In the genomic region with DNA sequence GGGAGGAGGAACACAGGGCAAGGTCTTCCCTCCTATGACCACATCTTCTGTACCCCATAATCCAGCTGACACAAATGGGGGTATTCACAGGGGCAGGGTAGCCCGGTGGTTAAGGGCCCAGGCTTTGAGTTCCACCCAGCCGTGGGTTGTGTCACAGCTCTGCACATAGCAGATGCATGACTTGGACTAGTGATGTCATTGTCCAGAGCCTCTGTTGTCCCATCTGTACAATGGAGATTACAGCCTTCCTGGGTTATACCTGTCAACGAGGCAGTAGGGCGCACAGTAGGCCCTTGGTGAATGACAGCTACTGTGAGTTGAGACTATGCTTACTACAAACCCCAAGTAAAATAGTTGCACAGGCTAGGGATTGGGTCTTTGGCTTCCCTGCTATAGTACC, we compare ENCODE assay signal across 21 cellular contexts.
DNase-seq lines count a peak whose midpoint lies in the region; ATAC-seq, FAIRE-seq and TF ChIP-seq lines count a peak whose summit lies in the region.
"Had no signal": no experiment of that assay in that cellular context is flagged by ENCODE, and none has a peak within 500 bp of the region (broad histone marks: within the 10 kb centered on the region; RNA-seq: fewer than 3 reads in every experiment).

No MANE protein-coding gene starts in this region.

- FAIRE-seq in K562 (lab: Jason Lieb, UNC) = no peak
- FAIRE-seq: A204.1, D721Med, GM19239, RCC 7860 had no signal

- H3K27ac ChIP-seq in HEK293 (ENCODE audit: extremely low read depth, low read depth, low read length) = no peak overlapping the region
- H3K27ac ChIP-seq in K562 (ENCODE audit: extremely low read depth, low read depth, low read length) = peak overlapping the region; percentile 22; the same call in 1 of the 3 replicates
- H3K27ac ChIP-seq in thoracic aorta = peak overlapping the region; percentile 79 to 87
- no peak overlapping the region for H3K27ac ChIP-seq in A673 (ENCODE audit: low read depth, low read length, poor library complexity, severe bottlenecking)

- TF ChIP-seq EP300 in K562 (IDR thresholded peaks at IDR 0.05; ENCODE audit: low read length) = no peak

- no peaks in the 10 kb centered on the region for H3K9me1 ChIP-seq in K562 (ENCODE audit: control insufficient read depth, insufficient read depth, low read length)

- peaks cover 0 to 6% of the 10 kb centered on the region in 2 experiments; a peak in 1 of 5 replicates for H3K27me3 ChIP-seq in K562 (ENCODE audit: control insufficient read depth in 2 of 2, insufficient read depth in 2 of 2, low read length in 2 of 2)
- H3K27me3 ChIP-seq in thoracic aorta (replicated peaks; ENCODE audit: insufficient read depth) = no peaks in the 10 kb centered on the region
- H3K27me3 ChIP-seq in A673 (replicated peaks; ENCODE audit: insufficient read depth, low read depth, low read length, poor library complexity) = no peaks in the 10 kb centered on the region

- H3K36me3 ChIP-seq in HEK293 (ENCODE audit: control insufficient read depth in 2 of 2, insufficient read depth in 1 of 2, low read length in 2 of 2) (no peaks in the 10 kb centered on the region), K562 (ENCODE audit: control insufficient read depth, insufficient read depth, low read length) (no peaks in the 10 kb centered on the region), thoracic aorta (no peaks in the 10 kb centered on the region), A673 (ENCODE audit: insufficient read depth, low read length, poor library complexity, severe bottlenecking) (no peaks in the 10 kb centered on the region)

- DNase-seq in K562 (ENCODE audit: extremely low read depth in 1 of 4, low spot score in 3 of 4) (peak in 2 of 4 experiments; percentile 16), thoracic aorta (ENCODE audit: low spot score) (no peak), glutamatergic neuron (no peak), A673 (ENCODE audit: low spot score) (no peak)
- no peak for DNase-seq in activated naive CD8-positive, alpha-beta T cell treated with anti-CD3 and anti-CD28 coated beads for 36 hours
- DNase-seq: EL, IMR-90, MV-4-11, NCI-H1694 treated with DMSO at 0.1 percent for 48 hours, NCI-H2081 treated with DMSO at 0.1 percent for 48 hours, NCI-H446 treated with DMSO at 0.1 percent for 48 hours, NCI-H526 treated with DMSO at 0.1 percent for 48 hours had no signal

- no peak; the same call in 2 of the 3 replicates for ATAC-seq in K562
- peak; percentile 25 for ATAC-seq in esophagus mucosa
- ATAC-seq in thoracic aorta (ENCODE audit: insufficient number of reproducible peaks, low FRiP score, low read depth) = no peak
- no peak for ATAC-seq in GM21825 (IDR thresholded peaks at IDR 0.05; ENCODE audit: unreplicated experiment)
- ATAC-seq: Right ventricle myocardium inferior had no signal

- 24% methylated on average over 4 of the region's 4 CpGs for WGBS in K562 (ENCODE audit: insufficient coverage, low coverage, missing lambda C conversion rate)

- TF ChIP-seq POLR2A in K562 (conservative IDR thresholded peaks at IDR 0.05) = no peak

- H2AFZ ChIP-seq in K562 (ENCODE audit: low read depth, low read length) = peak overlapping the region; percentile 19; the same call in 1 of the 2 replicates

- no peak overlapping the region for H3K4me3 ChIP-seq in HEK293 (ENCODE audit: low read depth, low read length)
- H3K4me3 ChIP-seq in K562 = no peak overlapping the region
- no peak overlapping the region for H3K4me3 ChIP-seq in thoracic aorta
- no peak overlapping the region for H3K4me3 ChIP-seq in A673 (ENCODE audit: low read depth, low read length, poor library complexity, severe bottlenecking)

- H3K79me2 ChIP-seq in K562 (ENCODE audit: control insufficient read depth, insufficient read depth, low read length) = no peaks in the 10 kb centered on the region

- H3K36me3 Mint-ChIP-seq in glutamatergic neuron (ENCODE audit: unreplicated experiment) = no peaks in the 10 kb centered on the region
- peaks cover 1% of the 10 kb centered on the region for H3K36me3 Mint-ChIP-seq in activated naive CD8-positive, alpha-beta T cell treated with anti-CD3 and anti-CD28 coated beads for 36 hours

- no peak overlapping the region for H3K27ac Mint-ChIP-seq in glutamatergic neuron (ENCODE audit: unreplicated experiment)
- no peak overlapping the region for H3K27ac Mint-ChIP-seq in activated naive CD8-positive, alpha-beta T cell treated with anti-CD3 and anti-CD28 coated beads for 36 hours
- H3K27ac Mint-ChIP-seq: B cell had no signal

- peak overlapping the region; percentile 25 for H3K4me2 ChIP-seq in K562 (ENCODE audit: insufficient read depth, low read length)

- no peak overlapping the region for H3K4me3 Mint-ChIP-seq in glutamatergic neuron (ENCODE audit: unreplicated experiment)
- H3K4me3 Mint-ChIP-seq in activated naive CD8-positive, alpha-beta T cell treated with anti-CD3 and anti-CD28 coated beads for 36 hours = no peak overlapping the region
- H3K4me3 Mint-ChIP-seq: B cell had no signal

- POLR2A ChIA-PET in HEK293 (lab: Yijun Ruan, JAX) = no interaction called here
- POLR2A ChIA-PET in K562 (lab: Yijun Ruan, JAX) = no interaction called here
- POLR2A ChIA-PET in A673 (lab: Charles Lee; ENCODE audit: low non-redundant PET) = no interaction called here

- H3K9me3 ChIP-seq in HEK293 (ENCODE audit: control insufficient read depth, insufficient read depth, low read depth, low read length) (no peaks in the 10 kb centered on the region), K562 (replicated peaks; ENCODE audit: control insufficient read depth, insufficient read depth, low read depth, low read length) (no peaks in the 10 kb centered on the region), thoracic aorta (no peaks in the 10 kb centered on the region), A673 (ENCODE audit: low read depth, low read length, poor library complexity, severe bottlenecking) (no peaks in the 10 kb centered on the region)

- TF ChIP-seq CTCF in HEK293 (tag by site-specific recombination; IDR thresholded peaks at IDR 0.05) = no peak
- TF ChIP-seq CTCF in K562 (IDR thresholded peaks at IDR 0.05 in 2 of 3, conservative IDR thresholded peaks at IDR 0.05 in 1 of 3; ENCODE audit: insufficient read depth in 2 of 3, low read depth in 1 of 3, low read length in 3 of 3) = no peak
- TF ChIP-seq CTCF in thoracic aorta (IDR thresholded peaks at IDR 0.05) = no peak
- TF ChIP-seq CTCF in glutamatergic neuron (IDR thresholded peaks at IDR 0.05; ENCODE audit: partially characterized antibody, unreplicated experiment) = no peak
- TF ChIP-seq CTCF in A673 (conservative IDR thresholded peaks at IDR 0.05; ENCODE audit: low read depth, low read length) = no peak

- BruUV-seq in K562 (replicated peaks; lab: Mats Ljungman, UMichigan) (no TSS peak), A673 (replicated peaks; lab: Mats Ljungman, UMichigan) (no TSS peak)

- CTCF ChIA-PET in HEK293 (lab: Yijun Ruan, JAX) (interaction anchor here (0.8 kb wide), 1 partner anchor 20 kb away, joined by 4 read pairs; no protein-coding TSS in a partner anchor), K562 (lab: Yijun Ruan, JAX; ENCODE audit: low intra/inter-chr PET ratio) (no interaction called here), A673 (lab: Charles Lee) (no interaction called here)

- H4K20me1 ChIP-seq in K562 (replicated peaks; ENCODE audit: control insufficient read depth, insufficient read depth, low read length) = no peaks in the 10 kb centered on the region

- H3K9ac ChIP-seq in K562 (ENCODE audit: insufficient read depth in 1 of 2, low read depth in 2 of 2, low read length in 2 of 2) = no peak overlapping the region

- H3K27me3 Mint-ChIP-seq in glutamatergic neuron (ENCODE audit: unreplicated experiment) = peaks cover 2% of the 10 kb centered on the region
- H3K27me3 Mint-ChIP-seq in activated naive CD8-positive, alpha-beta T cell treated with anti-CD3 and anti-CD28 coated beads for 36 hours = no peaks in the 10 kb centered on the region

- in situ Hi-C loops in K562 (cut with MboI) = no loop called here

- intact Hi-C loops in K562 (cut with micrococcal nuclease) (no loop called here), A673 (cut with micrococcal nuclease; ENCODE audit: unreplicated experiment) (no loop called here)

- H3K4me1 Mint-ChIP-seq in glutamatergic neuron (ENCODE audit: low read depth, unreplicated experiment) = peaks cover 14% of the 10 kb centered on the region
- H3K4me1 Mint-ChIP-seq in activated naive CD8-positive, alpha-beta T cell treated with anti-CD3 and anti-CD28 coated beads for 36 hours = no peaks in the 10 kb centered on the region
- H3K4me1 Mint-ChIP-seq: B cell had no signal

- no peak for TF ChIP-seq RAD21 in K562 (CRISPR knock-in tag; conservative IDR thresholded peaks at IDR 0.05 in 1 of 2, IDR thresholded peaks at IDR 0.05 in 1 of 2)

- H3K9me3 Mint-ChIP-seq in glutamatergic neuron (ENCODE audit: unreplicated experiment) = peaks cover 3% of the 10 kb centered on the region
- H3K9me3 Mint-ChIP-seq in activated naive CD8-positive, alpha-beta T cell treated with anti-CD3 and anti-CD28 coated beads for 36 hours = no peaks in the 10 kb centered on the region

- H3K4me1 ChIP-seq in HEK293 (ENCODE audit: control insufficient read depth, insufficient read depth, low read length) (no peaks in the 10 kb centered on the region), K562 (replicated peaks in 1 of 2; ENCODE audit: control insufficient read depth in 2 of 2, insufficient read depth in 2 of 2, low read length in 2 of 2) (peaks cover 0 to 9% of the 10 kb centered on the region in 2 experiments; a peak in 3 of 5 replicates), thoracic aorta (ENCODE audit: control insufficient read depth in 1 of 2, low read depth in 2 of 2) (peaks cover 40 to 70% of the 10 kb centered on the region in 2 donors), A673 (ENCODE audit: insufficient read depth, low read length, poor library complexity, severe bottlenecking) (no peaks in the 10 kb centered on the region)

TF ChIP-seq in HEK293, 187 proteins besides CTCF, POLR2A, EP300 and RAD21 (continues in another document):
- TF ChIP-seq ZNF664 (tag by site-specific recombination; IDR thresholded peaks at IDR 0.05) = 0 out of 2 replicates have a peak, but pooled peaks have one; percentile 35
- no peak for TF ChIP-seq ZNF16 (tag by site-specific recombination; IDR thresholded peaks at IDR 0.05; ENCODE audit: low read depth)

TF ChIP-seq in K562, 482 proteins besides CTCF, POLR2A, EP300 and RAD21:
- no peak for TF ChIP-seq PHTF2 (CRISPR knock-in tag; IDR thresholded peaks at IDR 0.05)
- peak; percentile 76 for TF ChIP-seq ZKSCAN1 (IDR thresholded peaks at IDR 0.05; ENCODE audit: low read depth, low read length)

Comparison
In these comparisons a context has a peak if more than half of its experiments do, and no peak if none do; other contexts are left out.
1. H3K27ac ChIP-seq: peak in K562 (single experiment) and thoracic aorta (2 of 2); none in HEK293 (single experiment) and A673 (single experiment).
2. Of the 44 proteins assayed by ChIP-seq in both K562 and HEK293: peak only in K562: none; only in HEK293: ATF2; in both: none; in neither: 43.